ENCODE assay signal across 8 cellular contexts in genomic region chr15:76346666-76347506, GRCh38. TPM values are rescaled to one million over a fixed set of nuclear protein-coding genes. Genes with fewer than 3 reads are reported as not detected.
DNase-seq lines count a peak whose midpoint lies in the region; ATAC-seq and TF ChIP-seq lines count a peak whose summit lies in the region.

No MANE protein-coding gene starts in this region.

- DNase-seq in DMS114 treated with DMSO at 0.1 percent for 48 hours (lab: John Stamatoyannopoulos, UW; ENCODE audit: unreplicated experiment) (peak; percentile 34), LHCN-M2 (ENCODE audit: low read depth) (peak; percentile 42), fibroblast of mammary gland (ENCODE audit: low read depth) (no peak), omental fat pad (ENCODE audit: low spot score) (no peak), uterus (no peak), SW480 (ENCODE audit: low spot score) (no peak), NCI-H1436 treated with DMSO at 0.1 percent for 48 hours (lab: John Stamatoyannopoulos, UW) (no peak)
- no peak for DNase-seq in effector CD4-positive, alpha-beta T cell

- H3K36me3 ChIP-seq in uterus: no peaks in the 10 kb centered on the region

- no peak overlapping the region for H3K27ac ChIP-seq in uterus

- ATAC-seq in omental fat pad (ENCODE audit: low FRiP score): peak; percentile 34

- peaks cover 0 to 20% of the 10 kb centered on the region in 2 donors for H3K4me1 ChIP-seq in uterus

- no peaks in the 10 kb centered on the region for H3K9me3 ChIP-seq in uterus

- peaks cover 50 to 63% of the 10 kb centered on the region in 2 donors for H3K27me3 ChIP-seq in uterus

- TF ChIP-seq CTCF in fibroblast of mammary gland (conservative IDR thresholded peaks at IDR 0.05; ENCODE audit: control insufficient read depth, insufficient read depth, low read depth, low read length): no peak
- no peak for TF ChIP-seq CTCF in omental fat pad (IDR thresholded peaks at IDR 0.05)
- TF ChIP-seq CTCF in uterus (IDR thresholded peaks at IDR 0.05): no peak

- peak overlapping the region; percentile 13 for H3K4me3 ChIP-seq in fibroblast of mammary gland (ENCODE audit: control insufficient read depth, low read depth, low read length)
- peak overlapping the region in 1 of 2 donors; percentile 13 for H3K4me3 ChIP-seq in uterus

- no peak for TF ChIP-seq POLR2A in uterus (IDR thresholded peaks at IDR 0.05)

- intact Hi-C loops in uterus (cut with DNase I; ENCODE audit: low total_unique reads): no loop called here

RNA-seq across cellular contexts. Expression of gene ISL2, which starts 10.3 kb away (rescaled TPM):
- 3.0 and 4.1 TPM in 2 replicates for total RNA-seq in LHCN-M2 (2014; rRNA removed)
- 2.2 TPM for polyA plus RNA-seq in LHCN-M2 (2012)
- total RNA-seq in omental fat pad: 1 to 10 TPM in 1 of 4 donors, under 1 TPM in 2, not detected in 1; 0.24 to 1.1 (median 0.75) TPM
- under 1 TPM in 1 of 4 donors, not detected in 3; 0.48 TPM for total RNA-seq in uterus

RNA-seq across cellular contexts. Expression of gene ETFA, which starts 35.6 kb away (rescaled TPM):
- total RNA-seq in LHCN-M2 (2014; rRNA removed): 72.8 and 76.8 TPM in 2 replicates
- 121 TPM for polyA plus RNA-seq in LHCN-M2 (2012)
- total RNA-seq in omental fat pad: 100 to 1,000 TPM in 3 of 4 donors, 10 to 100 TPM in 1; 89.9 to 144 (median 114) TPM
- total RNA-seq in uterus: 100 to 1,000 TPM in 2 of 4 donors, 10 to 100 TPM in 2; 90.9 to 233 (median 99.9) TPM

Comparison
In these comparisons a context has a peak if more than half of its experiments do, and no peak if none do; other contexts are left out.
1. DNase-seq: peak in DMS114 treated with DMSO at 0.1 percent for 48 hours (single experiment) and LHCN-M2 (single experiment); none in fibroblast of mammary gland (single experiment), omental fat pad (single experiment), uterus (0 of 2), SW480 (single experiment), NCI-H1436 treated with DMSO at 0.1 percent for 48 hours (single experiment) and effector CD4-positive, alpha-beta T cell (single experiment).